ENCODE assay signal across 9 cellular contexts in genomic region chr2:70104231-70105111, GRCh38. TPM values are rescaled to one million over a fixed set of nuclear protein-coding genes. Genes with fewer than 3 reads are reported as not detected.
DNase-seq lines count a peak whose midpoint lies in the region; ATAC-seq and TF ChIP-seq lines count a peak whose summit lies in the region.
"Had no signal": no experiment of that assay in that cellular context is flagged by ENCODE, and none has a peak within 500 bp of the region (broad histone marks: within the 10 kb centered on the region; RNA-seq: fewer than 3 reads in every experiment).

No MANE protein-coding gene starts in this region.

- H3K36me3 ChIP-seq in CD8-positive, alpha-beta T cell (ENCODE audit: insufficient read depth, low read length) = no peaks in the 10 kb centered on the region
- no peaks in the 10 kb centered on the region for H3K36me3 ChIP-seq in iPS-20b (ENCODE audit: insufficient read depth, low read depth, low read length)

- H3K36me3 Mint-ChIP-seq in CD8-positive, alpha-beta T cell = no peaks in the 10 kb centered on the region
- peaks cover 4% of the 10 kb centered on the region for H3K36me3 Mint-ChIP-seq in activated CD8-positive, alpha-beta T cell treated with anti-CD3 and anti-CD28 coated beads, Interleukin-2, amount 10 ng/mL, durations not matched to agents 7 days and 5 days (ENCODE audit: low read depth)
- no peaks in the 10 kb centered on the region for H3K36me3 Mint-ChIP-seq in stimulated activated memory B cell treated with anti-CD40 and anti-IgM and Interleukin-4, amounts not matched to agents 10 μg/mL and 1 μg/mL and 100 μg/mL, for 72 hours

- H3K27ac ChIP-seq in CD8-positive, alpha-beta T cell (ENCODE audit: low read depth, low read length) = peak overlapping the region; percentile 59
- no peak overlapping the region for H3K27ac ChIP-seq in iPS-20b (ENCODE audit: low read length)
- H3K27ac ChIP-seq: epithelial cell of prostate had no signal

- H3K27ac Mint-ChIP-seq in CD8-positive, alpha-beta T cell = peak overlapping the region; percentile 96
- H3K27ac Mint-ChIP-seq in activated CD8-positive, alpha-beta T cell treated with anti-CD3 and anti-CD28 coated beads, Interleukin-2, amount 10 ng/mL, durations not matched to agents 7 days and 5 days = peak overlapping the region; percentile 95
- H3K27ac Mint-ChIP-seq in stimulated activated memory B cell treated with anti-CD40 and anti-IgM and Interleukin-4, amounts not matched to agents 10 μg/mL and 1 μg/mL and 100 μg/mL, for 72 hours = peak overlapping the region; percentile 97

- intact Hi-C loops in CD8-positive, alpha-beta T cell (cut with DNase I, micrococcal nuclease) = loop anchor here in 1 of 2 experiments (5.0 kb wide), 1 partner anchor 38 kb away; no protein-coding TSS in a partner anchor

- ATAC-seq in CD8-positive, alpha-beta T cell = no peak
- ATAC-seq in activated CD8-positive, alpha-beta T cell treated with anti-CD3 and anti-CD28 coated beads, Interleukin-2, amount 10 ng/mL, durations not matched to agents 7 days and 5 days = no peak
- no peak for ATAC-seq in stimulated activated memory B cell treated with anti-CD40 and anti-IgM and Interleukin-4, amounts not matched to agents 10 μg/mL and 1 μg/mL and 100 μg/mL, for 72 hours

- H3K4me1 Mint-ChIP-seq in CD8-positive, alpha-beta T cell (ENCODE audit: low read depth) = peaks cover 50% of the 10 kb centered on the region
- peaks cover 62% of the 10 kb centered on the region for H3K4me1 Mint-ChIP-seq in activated CD8-positive, alpha-beta T cell treated with anti-CD3 and anti-CD28 coated beads, Interleukin-2, amount 10 ng/mL, durations not matched to agents 7 days and 5 days (ENCODE audit: low read depth)
- peaks cover 61% of the 10 kb centered on the region for H3K4me1 Mint-ChIP-seq in stimulated activated memory B cell treated with anti-CD40 and anti-IgM and Interleukin-4, amounts not matched to agents 10 μg/mL and 1 μg/mL and 100 μg/mL, for 72 hours

- POLR2A ChIA-PET in CD8-positive, alpha-beta T cell (lab: Charles Lee) = interaction anchor here (0.7 to 6.8 kb wide), 14 partner anchors 10 to 292 kb away, joined by 3 to 70 read pairs (median 6); partner anchors contain the start of genes MXD1 and PCBP1
- POLR2A ChIA-PET in activated CD8-positive, alpha-beta T cell treated with anti-CD3 and anti-CD28 coated beads, Interleukin-2, amount 10 ng/mL, durations not matched to agents 7 days and 5 days (lab: Charles Lee) = interaction anchor here (0.5 to 4.2 kb wide), 12 partner anchors 10 to 332 kb away, joined by 3 to 63 read pairs (median 14); partner anchors contain the start of gene PCBP1

- no peaks in the 10 kb centered on the region for H3K9me3 Mint-ChIP-seq in CD8-positive, alpha-beta T cell
- H3K9me3 Mint-ChIP-seq in activated CD8-positive, alpha-beta T cell treated with anti-CD3 and anti-CD28 coated beads, Interleukin-2, amount 10 ng/mL, durations not matched to agents 7 days and 5 days (ENCODE audit: insufficient read depth) = no peaks in the 10 kb centered on the region
- peaks cover 3% of the 10 kb centered on the region for H3K9me3 Mint-ChIP-seq in stimulated activated memory B cell treated with anti-CD40 and anti-IgM and Interleukin-4, amounts not matched to agents 10 μg/mL and 1 μg/mL and 100 μg/mL, for 72 hours

- peak overlapping the region; percentile 80 for H3K4me3 Mint-ChIP-seq in CD8-positive, alpha-beta T cell
- peak overlapping the region; percentile 77 for H3K4me3 Mint-ChIP-seq in activated CD8-positive, alpha-beta T cell treated with anti-CD3 and anti-CD28 coated beads, Interleukin-2, amount 10 ng/mL, durations not matched to agents 7 days and 5 days
- peak overlapping the region; percentile 74 for H3K4me3 Mint-ChIP-seq in stimulated activated memory B cell treated with anti-CD40 and anti-IgM and Interleukin-4, amounts not matched to agents 10 μg/mL and 1 μg/mL and 100 μg/mL, for 72 hours

- H3K4me1 ChIP-seq in CD8-positive, alpha-beta T cell (ENCODE audit: insufficient read depth, low read length) = peaks cover 52% of the 10 kb centered on the region
- H3K4me1 ChIP-seq in iPS-20b (ENCODE audit: insufficient read depth, low read length) = peaks cover 22% of the 10 kb centered on the region

- H3K4me3 ChIP-seq in CD8-positive, alpha-beta T cell (ENCODE audit: low read depth, low read length) = peak overlapping the region; percentile 44
- no peak overlapping the region; the same call in 1 of the 2 replicates for H3K4me3 ChIP-seq in iPS-20b (ENCODE audit: low read length)

- no peaks in the 10 kb centered on the region for H3K27me3 Mint-ChIP-seq in CD8-positive, alpha-beta T cell (ENCODE audit: low read depth)
- H3K27me3 Mint-ChIP-seq in activated CD8-positive, alpha-beta T cell treated with anti-CD3 and anti-CD28 coated beads, Interleukin-2, amount 10 ng/mL, durations not matched to agents 7 days and 5 days (ENCODE audit: low read depth) = no peaks in the 10 kb centered on the region
- H3K27me3 Mint-ChIP-seq in stimulated activated memory B cell treated with anti-CD40 and anti-IgM and Interleukin-4, amounts not matched to agents 10 μg/mL and 1 μg/mL and 100 μg/mL, for 72 hours = no peaks in the 10 kb centered on the region

- peak overlapping the region; percentile 29; the same call in 1 of the 2 replicates for H3K9ac ChIP-seq in iPS-20b (ENCODE audit: low read depth, low read length)

- CTCF ChIA-PET in CD8-positive, alpha-beta T cell (lab: Charles Lee) = interaction anchor here (0.6 to 2.0 kb wide), 7 partner anchors 9 to 74 kb away, joined by 3 to 12 read pairs (median 6); no protein-coding TSS in a partner anchor
- CTCF ChIA-PET in activated CD8-positive, alpha-beta T cell treated with anti-CD3 and anti-CD28 coated beads, Interleukin-2, amount 10 ng/mL, durations not matched to agents 7 days and 5 days (lab: Charles Lee) = interaction anchor here (0.8 to 3.6 kb wide), 16 partner anchors 10 to 380 kb away, joined by 3 to 34 read pairs (median 4); partner anchors contain the start of genes C2orf42 and PCBP1

- H3K9me3 ChIP-seq in CD8-positive, alpha-beta T cell (ENCODE audit: low read length) = no peaks in the 10 kb centered on the region
- no peaks in the 10 kb centered on the region for H3K9me3 ChIP-seq in iPS-20b (ENCODE audit: insufficient read depth, low read depth, low read length)

- no peaks in the 10 kb centered on the region for H3K27me3 ChIP-seq in CD8-positive, alpha-beta T cell (ENCODE audit: insufficient read depth, low read length)
- no peaks in the 10 kb centered on the region for H3K27me3 ChIP-seq in iPS-20b (ENCODE audit: insufficient read depth, low read length)

- peak in 1 of 7 experiments; percentile 30 for DNase-seq in CD8-positive, alpha-beta T cell
- DNase-seq in KG1 (lab: John Stamatoyannopoulos, UW) (peak; percentile 77), NCI-H1105 (lab: John Stamatoyannopoulos, UW) (no peak), HPDE6-E6E7 (ENCODE audit: extremely low spot score) (no peak), ureter (ENCODE audit: low spot score) (no peak)
- peak; percentile 64 for DNase-seq in activated CD8-positive, alpha-beta T cell treated with anti-CD3 and anti-CD28 coated beads, Interleukin-2, amount 10 ng/mL, durations not matched to agents 7 days and 5 days

- TF ChIP-seq CTCF in CD8-positive, alpha-beta T cell (IDR thresholded peaks at IDR 0.05) = no peak

RNA-seq across cellular contexts. Expression of gene PCBP1, which starts 17.2 kb away (rescaled TPM):
- 100 to 1,000 TPM; 239 to 255 TPM for total RNA-seq in CD8-positive, alpha-beta T cell
- 100 to 1,000 TPM; 516 to 518 TPM for total RNA-seq in activated CD8-positive, alpha-beta T cell treated with anti-CD3 and anti-CD28 coated beads, Interleukin-2, amount 10 ng/mL, durations not matched to agents 7 days and 5 days
- 284 TPM for total RNA-seq in ureter

Comparison
In these comparisons a context has a peak if more than half of its experiments do, and no peak if none do; other contexts are left out.
1. DNase-seq: peak in KG1 (single experiment) and activated CD8-positive, alpha-beta T cell treated with anti-CD3 and anti-CD28 coated beads, Interleukin-2, amount 10 ng/mL, durations not matched to agents 7 days and 5 days (single experiment); none in NCI-H1105 (single experiment), HPDE6-E6E7 (single experiment) and ureter (single experiment).
2. Peak in every context shown above with its lines, with median percentiles within 50 percentile points of each other: H3K27ac Mint-ChIP-seq and H3K4me3 Mint-ChIP-seq.